In the genomic region with DNA sequence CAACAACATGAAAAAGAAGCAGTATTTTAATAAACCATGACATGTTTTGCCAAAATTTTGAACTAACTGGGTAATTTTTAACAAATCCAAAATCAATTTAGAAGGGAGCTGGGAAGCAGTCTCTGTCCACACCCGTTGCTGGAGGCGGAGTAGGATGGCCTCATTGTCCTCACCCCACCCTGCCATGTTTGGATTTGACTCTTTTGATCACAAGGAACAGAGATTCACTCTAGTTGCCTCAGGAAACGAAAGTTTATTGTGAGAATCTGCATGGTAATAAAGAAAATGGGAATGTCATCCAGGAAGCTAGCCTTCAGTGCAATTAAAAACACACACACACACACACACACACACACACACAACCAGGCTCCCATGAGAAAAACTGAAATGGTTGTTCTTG, we compare ENCODE assay signal across 7 cellular contexts.
"Had no signal": no experiment of that assay in that cellular context is flagged by ENCODE, and none has a peak within 500 bp of the region (broad histone marks: within the 10 kb centered on the region; RNA-seq: fewer than 3 reads in every experiment).

No MANE protein-coding gene starts in this region.

- H2AFZ ChIP-seq: GM23248 had no signal

- FAIRE-seq: HTR-8/SVneo had no signal

- H3K36me3 ChIP-seq: HAP-1 had no signal

- ATAC-seq: HCT116 had no signal

- H3K4me3 ChIP-seq: GM23248, HAP-1 had no signal

- H3K9me3 ChIP-seq: HAP-1 had no signal

- H3K27ac ChIP-seq: GM23248 had no signal

- H3K9ac ChIP-seq: GM23248 had no signal

- DNase-seq: GM23248, GOT3, H7, HFFc6 had no signal
